ENCODE assay signal across 8 cellular contexts in genomic region chr1:145431363-145432256, GRCh38. TPM values are rescaled to one million over a fixed set of nuclear protein-coding genes. Genes with fewer than 3 reads are reported as not detected.
DNase-seq lines count a peak whose midpoint lies in the region; ATAC-seq, FAIRE-seq and TF ChIP-seq lines count a peak whose summit lies in the region.
"Not testable (repeated sequence)": the region's sequence is repeated elsewhere in the genome, so short reads cannot be mapped to it uniquely, and the experiment has no call there.

No MANE protein-coding gene starts in this region.

- not testable (repeated sequence) for H3K79me2 ChIP-seq in H1 (ENCODE audit: control insufficient read depth in 1 of 2, insufficient read depth in 2 of 2, low read length in 2 of 2); hepatocyte

- ATAC-seq in T-helper 17 cell (peak; percentile 33), upper lobe of left lung (ENCODE audit: low FRiP score in 2 of 2) (peak; percentile 26 to 67)

- not testable (repeated sequence) for FAIRE-seq in H1 (lab: Jason Lieb, UNC)

- H3K27me3 Mint-ChIP-seq in T-helper 17 cell: peaks cover 45% of the 10 kb centered on the region
- H3K27me3 Mint-ChIP-seq in activated naive CD4-positive, alpha-beta T cell treated with anti-CD3 and anti-CD28 coated beads, Interleukin-2, amount 10 ng/mL, durations not matched to agents 7 days and 5 days: peaks cover 67% of the 10 kb centered on the region
- H3K27me3 Mint-ChIP-seq in progenitor cell of endocrine pancreas: peaks cover 65% of the 10 kb centered on the region

- H3K4me3 Mint-ChIP-seq in T-helper 17 cell (peak overlapping the region; percentile 78), progenitor cell of endocrine pancreas (ENCODE audit: low read depth) (peak overlapping the region; percentile 53)
- peak overlapping the region; percentile 38 for H3K4me3 Mint-ChIP-seq in activated naive CD4-positive, alpha-beta T cell treated with anti-CD3 and anti-CD28 coated beads, Interleukin-2, amount 10 ng/mL, durations not matched to agents 7 days and 5 days

- H3K27ac Mint-ChIP-seq in T-helper 17 cell; activated naive CD4-positive, alpha-beta T cell treated with anti-CD3 and anti-CD28 coated beads, Interleukin-2, amount 10 ng/mL, durations not matched to agents 7 days and 5 days; progenitor cell of endocrine pancreas: not testable (repeated sequence)

- H2BK15ac ChIP-seq in H1 (ENCODE audit: low read length); mesenchymal stem cell (ENCODE audit: low read depth, poor library complexity, severe bottlenecking): not testable (repeated sequence)

- WGBS in H1 (ENCODE audit: extremely low coverage in 1 of 2, insufficient coverage in 1 of 2, insufficient read length in 1 of 2, insufficient replicate concordance in 2 of 2, low coverage in 1 of 2, low lambda C conversion rate in 2 of 2, missing lambda C conversion rate in 1 of 2), 2 experiments: 0% methylated on average over 27 of the region's 61 CpGs; no CpG with 5 or more reads in 1 of the 2 experiments
- WGBS in hepatocyte (ENCODE audit: low lambda C conversion rate, missing lambda C conversion rate): 2% methylated on average over 26 of the region's 61 CpGs
- WGBS in mesenchymal stem cell: under 1% methylated on average over 23 of the region's 61 CpGs
- WGBS in upper lobe of left lung, 2 donors: 0 to 2% methylated on average over 6 to 15 of the region's 61 CpGs

- H4K20me1 ChIP-seq in H1 (replicated peaks in 1 of 2; ENCODE audit: control insufficient read depth in 1 of 2, insufficient read depth in 2 of 2, low read length in 2 of 2); hepatocyte (ENCODE audit: insufficient read depth, poor library complexity, severe bottlenecking): not testable (repeated sequence)

- not testable (repeated sequence) for H3K9me3 ChIP-seq in ES-I3 (ENCODE audit: control insufficient read depth, insufficient read depth, low read length); T-helper 17 cell (ENCODE audit: control insufficient read depth, low read length, poor library complexity, severe bottlenecking); H1 (ENCODE audit: insufficient read depth in 2 of 2, low read depth in 1 of 2, low read length in 1 of 2); hepatocyte (ENCODE audit: low read depth); upper lobe of left lung
- peaks cover 13% of the 10 kb centered on the region for H3K9me3 ChIP-seq in mesenchymal stem cell (ENCODE audit: control insufficient read depth, low read length)

- H4K8ac ChIP-seq in H1 (ENCODE audit: extremely low read depth, insufficient read depth, low read length); mesenchymal stem cell (ENCODE audit: low read length): not testable (repeated sequence)

- H3K79me1 ChIP-seq in H1 (ENCODE audit: low read depth, low read length); mesenchymal stem cell (replicated peaks; ENCODE audit: low read length, poor library complexity, severe bottlenecking): not testable (repeated sequence)

- POLR2A ChIA-PET in H1 (lab: Charles Lee; ENCODE audit: partially characterized antibody): interaction anchor here (0.7 kb wide), 1 partner anchor 150 kb away, joined by 3 read pairs; no protein-coding TSS in a partner anchor

- H3K56ac ChIP-seq in H1 (replicated peaks; ENCODE audit: insufficient read length, low read depth, low read length): not testable (repeated sequence)

- not testable (repeated sequence) for H3K27ac ChIP-seq in H1 (ENCODE audit: low read depth, low read length); hepatocyte; mesenchymal stem cell (ENCODE audit: low read length, poor library complexity, severe bottlenecking); upper lobe of left lung

- TF ChIP-seq CTCF in H1 (IDR thresholded peaks at IDR 0.05; ENCODE audit: control extremely low read depth in 1 of 3, insufficient read depth in 1 of 3, low read depth in 1 of 3, low read length in 3 of 3); hepatocyte (IDR thresholded peaks at IDR 0.05; ENCODE audit: poor library complexity); progenitor cell of endocrine pancreas (IDR thresholded peaks at IDR 0.05; ENCODE audit: unreplicated experiment); upper lobe of left lung (IDR thresholded peaks at IDR 0.05): not testable (repeated sequence)

- not testable (repeated sequence) for H2AFZ ChIP-seq in H1 (ENCODE audit: low read length); hepatocyte; mesenchymal stem cell (ENCODE audit: low read depth, low read length)

- not testable (repeated sequence) for H2AK5ac ChIP-seq in H1 (ENCODE audit: low read depth, low read length); mesenchymal stem cell (ENCODE audit: low read length, severe bottlenecking)

- H2BK5ac ChIP-seq in H1 (ENCODE audit: low read depth, low read length); mesenchymal stem cell (ENCODE audit: low read depth, low read length, poor library complexity, severe bottlenecking): not testable (repeated sequence)

- not testable (repeated sequence) for H3K36me3 ChIP-seq in ES-I3 (ENCODE audit: insufficient read depth, low read length); H1 (ENCODE audit: control insufficient read depth in 2 of 4, insufficient read depth in 4 of 4, low read length in 3 of 4); hepatocyte (replicated peaks; ENCODE audit: insufficient read depth, low read depth); mesenchymal stem cell (ENCODE audit: control insufficient read depth in 1 of 2, insufficient read depth in 2 of 2, low read depth in 1 of 2, low read length in 2 of 2); upper lobe of left lung

- H4K5ac ChIP-seq in H1 (ENCODE audit: insufficient read length, low read depth, low read length): not testable (repeated sequence)

- not testable (repeated sequence) for TF ChIP-seq POLR2A in H1 (IDR thresholded peaks at IDR 0.05; ENCODE audit: control extremely low read depth in 1 of 2, low read depth in 2 of 2, low read length in 2 of 2); upper lobe of left lung (IDR thresholded peaks at IDR 0.05)

- H3K4me1 Mint-ChIP-seq in T-helper 17 cell; activated naive CD4-positive, alpha-beta T cell treated with anti-CD3 and anti-CD28 coated beads, Interleukin-2, amount 10 ng/mL, durations not matched to agents 7 days and 5 days; progenitor cell of endocrine pancreas (ENCODE audit: low read depth): not testable (repeated sequence)

- TF ChIP-seq EP300 in H1 (IDR thresholded peaks at IDR 0.05; ENCODE audit: borderline replicate concordance in 1 of 2, low read depth in 2 of 2, low read length in 2 of 2); upper lobe of left lung (IDR thresholded peaks at IDR 0.05): not testable (repeated sequence)

- CTCF ChIA-PET in activated naive CD4-positive, alpha-beta T cell treated with anti-CD3 and anti-CD28 coated beads, Interleukin-2, amount 10 ng/mL, durations not matched to agents 7 days and 5 days (lab: Charles Lee); H1 (lab: Charles Lee; ENCODE audit: partially characterized antibody): not testable (repeated sequence)

- H3K9ac ChIP-seq in ES-I3 (ENCODE audit: low read depth, low read length): peak overlapping the region; percentile 38; the same call in 1 of the 2 replicates
- not testable (repeated sequence) for H3K9ac ChIP-seq in H1 (replicated peaks in 1 of 4; ENCODE audit: extremely low read depth in 1 of 4, low read depth in 3 of 4, low read length in 3 of 4); mesenchymal stem cell (ENCODE audit: low read length)

- peak overlapping the region; percentile 26 to 56 (median 38); a peak in 7 of 8 replicates for H3K4me3 ChIP-seq in H1 (ENCODE audit: extremely low read depth in 1 of 4, insufficient read depth in 2 of 4, low read depth in 3 of 4, low read length in 4 of 4)
- H3K4me3 ChIP-seq in hepatocyte: not testable (repeated sequence)
- peak overlapping the region in 1 of 2 experiments; percentile 60 for H3K4me3 ChIP-seq in mesenchymal stem cell (ENCODE audit: insufficient read depth in 1 of 2, low read depth in 1 of 2, low read length in 2 of 2)
- H3K4me3 ChIP-seq in upper lobe of left lung: peak overlapping the region in 3 of 4 donors; percentile 3 to 18 (median 14)

- not testable (repeated sequence) for H2BK12ac ChIP-seq in H1 (ENCODE audit: low read depth, low read length); mesenchymal stem cell (ENCODE audit: low read length in 2 of 2)

- H3K4me2 ChIP-seq in H1 (ENCODE audit: insufficient read depth in 1 of 2, low read depth in 2 of 2, low read length in 2 of 2) (peak overlapping the region; percentile 61 to 69), hepatocyte (peak overlapping the region; percentile 78), mesenchymal stem cell (ENCODE audit: low read length, poor library complexity, severe bottlenecking) (peak overlapping the region; percentile 74)

- TF ChIP-seq RAD21 in H1 (IDR thresholded peaks at IDR 0.05 in 1 of 2, conservative IDR thresholded peaks at IDR 0.05 in 1 of 2; ENCODE audit: low read depth in 2 of 2, low read length in 2 of 2): not testable (repeated sequence)

- not testable (repeated sequence) for H2BK20ac ChIP-seq in H1 (ENCODE audit: low read length)

- not testable (repeated sequence) for H2BK120ac ChIP-seq in H1 (replicated peaks; ENCODE audit: low read depth, low read length); mesenchymal stem cell (ENCODE audit: low read depth, low read length)

- H3K27me3 ChIP-seq in H1 (replicated peaks in 1 of 4; ENCODE audit: control insufficient read depth in 3 of 4, extremely low read depth in 1 of 4, insufficient read depth in 3 of 4, low read length in 3 of 4) (peaks cover 25 to 56% (median 43%) of the 10 kb centered on the region in 4 experiments), hepatocyte (peaks cover 39% of the 10 kb centered on the region), mesenchymal stem cell (ENCODE audit: control insufficient read depth in 1 of 2, insufficient read depth in 1 of 2, low read length in 2 of 2) (peaks cover 19 to 29% of the 10 kb centered on the region in 2 experiments)
- H3K27me3 ChIP-seq in upper lobe of left lung: not testable (repeated sequence)

- H4K91ac ChIP-seq in H1 (replicated peaks; ENCODE audit: insufficient read length, low read length); mesenchymal stem cell (ENCODE audit: low read length): not testable (repeated sequence)

- not testable (repeated sequence) for H3K23ac ChIP-seq in H1 (ENCODE audit: insufficient read length); mesenchymal stem cell (ENCODE audit: low read length in 2 of 2)

- H3K14ac ChIP-seq in H1 (ENCODE audit: insufficient read length); mesenchymal stem cell (ENCODE audit: low read length in 2 of 2): not testable (repeated sequence)

- H3K9me2 ChIP-seq in hepatocyte (replicated peaks; ENCODE audit: insufficient read depth): not testable (repeated sequence)

- not testable (repeated sequence) for H3K36me3 Mint-ChIP-seq in T-helper 17 cell (ENCODE audit: low read depth); progenitor cell of endocrine pancreas (ENCODE audit: insufficient read depth)
- peaks cover 12% of the 10 kb centered on the region for H3K36me3 Mint-ChIP-seq in activated naive CD4-positive, alpha-beta T cell treated with anti-CD3 and anti-CD28 coated beads, Interleukin-2, amount 10 ng/mL, durations not matched to agents 7 days and 5 days

- DNase-seq in T-helper 17 cell; hepatocyte (ENCODE audit: low spot score); mesenchymal stem cell; progenitor cell of endocrine pancreas (ENCODE audit: low spot score, unreplicated experiment): not testable (repeated sequence)
- peak; percentile 21 for DNase-seq in activated naive CD4-positive, alpha-beta T cell treated with anti-CD3 and anti-CD28 coated beads, Interleukin-2, amount 10 ng/mL, durations not matched to agents 7 days and 5 days
- DNase-seq in H1 (ENCODE audit: low read depth in 1 of 2, low spot score in 2 of 2) (peak in 1 of 2 experiments; percentile 69), upper lobe of left lung (peak in 1 of 2 donors; percentile 72)

- H3K4ac ChIP-seq in H1 (replicated peaks; ENCODE audit: insufficient read length, low read depth, low read length); mesenchymal stem cell (ENCODE audit: low read depth in 1 of 2, low read length in 2 of 2): not testable (repeated sequence)

- not testable (repeated sequence) for H3K18ac ChIP-seq in H1 (ENCODE audit: extremely low read depth, low read length); mesenchymal stem cell (ENCODE audit: low read depth in 1 of 2, low read length in 2 of 2)

- H3K9me3 Mint-ChIP-seq in activated naive CD4-positive, alpha-beta T cell treated with anti-CD3 and anti-CD28 coated beads, Interleukin-2, amount 10 ng/mL, durations not matched to agents 7 days and 5 days: peaks cover 12% of the 10 kb centered on the region
- not testable (repeated sequence) for H3K9me3 Mint-ChIP-seq in progenitor cell of endocrine pancreas (ENCODE audit: low read depth)

- H3K23me2 ChIP-seq in H1 (ENCODE audit: low read depth, low read length): not testable (repeated sequence)

- not testable (repeated sequence) for H3K4me1 ChIP-seq in ES-I3 (ENCODE audit: insufficient read depth, low read length); H1 (replicated peaks in 1 of 4; ENCODE audit: control insufficient read depth in 3 of 4, insufficient read depth in 4 of 4, low read length in 3 of 4); hepatocyte (ENCODE audit: insufficient read depth); mesenchymal stem cell (ENCODE audit: control insufficient read depth, insufficient read depth, low read depth, low read length); upper lobe of left lung

RNA-seq across cellular contexts. Expression of gene NBPF20, which starts 6.2 kb away (rescaled TPM):
- total RNA-seq in T-helper 17 cell: 1 to 10 TPM; 3.6 to 4.4 TPM
- total RNA-seq in H1 (2021; fragmentation: NEBNext Ultra II Directional; extraction: Animal tissue kit (Norgen Biotek cat#: 25700)): 0.31 and 0.37 TPM in 2 replicates
- 0.27 and 0.42 TPM in 2 replicates for polyA plus RNA-seq in H1 (2011; rRNA removed)
- polyA plus RNA-seq in H1 (2011; cell fraction: cytosol; rRNA removed): 0.28 TPM
- 1.2 TPM for polyA plus RNA-seq in H1 (2011; cell fraction: nucleus; rRNA removed)
- polyA plus RNA-seq in H1 (2012, experiment 1 of 2): 0.37 to 0.54 TPM (median 0.43 TPM) in 4 replicates
- polyA plus RNA-seq in H1 (2012, experiment 2 of 2): 0.10 TPM
- 0.10 TPM for polyA plus RNA-seq in H1 (2013, experiment 1 of 2)
- polyA plus RNA-seq in H1 (2013, experiment 2 of 2): 0.11 TPM
- polyA minus RNA-seq in H1 (2011; rRNA and poly(A)+ RNA removed): 0.85 and 0.98 TPM in 2 replicates
- polyA minus RNA-seq in H1 (2011; cell fraction: cytosol; rRNA and poly(A)+ RNA removed): 0.73 TPM
- polyA minus RNA-seq in H1 (2011; cell fraction: nucleus; rRNA and poly(A)+ RNA removed): 1.3 TPM
- total RNA-seq in hepatocyte: 3.4 and 4.0 TPM in 2 replicates
- 1.3 and 1.5 TPM in 2 replicates for polyA plus RNA-seq in hepatocyte
- polyA plus RNA-seq in mesenchymal stem cell (2013, experiment 1 of 2): 0.69 TPM
- 0.48 TPM for polyA plus RNA-seq in mesenchymal stem cell (2013, experiment 2 of 2)
- total RNA-seq in progenitor cell of endocrine pancreas: 5.5 and 6.1 TPM in 2 replicates
- total RNA-seq in upper lobe of left lung: 1 to 10 TPM; 1.8 to 9.4 (median 2.5) TPM
